ENCODE assay signal across 13 cellular contexts in genomic region chr5:110105692-110106091, GRCh38.
DNase-seq lines count a peak whose midpoint lies in the region; ATAC-seq and TF ChIP-seq lines count a peak whose summit lies in the region.
"Had no signal": no experiment of that assay in that cellular context is flagged by ENCODE, and none has a peak within 500 bp of the region (broad histone marks: within the 10 kb centered on the region; RNA-seq: fewer than 3 reads in every experiment).

No MANE protein-coding gene starts in this region.

- TF ChIP-seq RAD21 in liver (IDR thresholded peaks at IDR 0.05) = peak; percentile 58 to 62

- H3K27ac ChIP-seq in GM23248 = no peak overlapping the region
- no peak overlapping the region for H3K27ac ChIP-seq in body of pancreas
- H3K27ac ChIP-seq in liver (ENCODE audit: low read depth in 1 of 2, low read length in 2 of 2) = peak overlapping the region; percentile 55 to 71
- no peak overlapping the region for H3K27ac ChIP-seq in testis
- H3K27ac ChIP-seq: C4-2B had no signal

- no peaks in the 10 kb centered on the region for H3K9me3 ChIP-seq in GM23248 (ENCODE audit: low read depth)
- no peaks in the 10 kb centered on the region for H3K9me3 ChIP-seq in body of pancreas
- H3K9me3 ChIP-seq in liver (ENCODE audit: control insufficient read depth in 4 of 4, low read length in 3 of 4) = no peaks in the 10 kb centered on the region
- no peaks in the 10 kb centered on the region for H3K9me3 ChIP-seq in HAP-1
- no peaks in the 10 kb centered on the region for H3K9me3 ChIP-seq in testis

- TF ChIP-seq CTCF in body of pancreas (IDR thresholded peaks at IDR 0.05) = no peak
- TF ChIP-seq CTCF in liver (IDR thresholded peaks at IDR 0.05; ENCODE audit: low read depth, low read length, missing input control) = no peak
- TF ChIP-seq CTCF in testis (IDR thresholded peaks at IDR 0.05) = no peak

- no peak for TF ChIP-seq POLR2A in body of pancreas (IDR thresholded peaks at IDR 0.05)
- TF ChIP-seq POLR2A in testis (IDR thresholded peaks at IDR 0.05) = no peak

- no peaks in the 10 kb centered on the region for H4K20me1 ChIP-seq in GM23248 (ENCODE audit: insufficient read depth)

- 40% methylated on average over 2 of the region's 2 CpGs for WGBS in GM23248 (ENCODE audit: low coverage in 1 of 2, low lambda C conversion rate in 2 of 2, missing lambda C conversion rate in 2 of 2), 2 experiments
- 10 to 15% methylated on average over 2 of the region's 2 CpGs for WGBS in body of pancreas, 2 donors
- 18% methylated on average over 2 of the region's 2 CpGs for WGBS in liver
- 43 to 51% methylated on average over 2 of the region's 2 CpGs for WGBS in testis, 2 donors

- no peaks in the 10 kb centered on the region for H3F3A ChIP-seq in GM23248 (ENCODE audit: insufficient read depth)

- in situ Hi-C loops in GM23248 (cut with MboI) (no loop called here), HAP-1 (cut with MboI; ENCODE audit: low sequenced_read_pairs) (no loop called here)

- H3K36me3 ChIP-seq in GM23248 (ENCODE audit: low read depth) = no peaks in the 10 kb centered on the region
- no peaks in the 10 kb centered on the region for H3K36me3 ChIP-seq in body of pancreas (replicated peaks in 1 of 2; ENCODE audit: insufficient read depth in 1 of 2, low read depth in 2 of 2)
- H3K36me3 ChIP-seq in liver (ENCODE audit: control insufficient read depth in 4 of 4, insufficient read depth in 3 of 4, low read depth in 1 of 4, low read length in 3 of 4) = no peaks in the 10 kb centered on the region
- H3K36me3 ChIP-seq in HAP-1 (replicated peaks) = no peaks in the 10 kb centered on the region
- H3K36me3 ChIP-seq in testis (ENCODE audit: low read depth, missing control alignments) = no peaks in the 10 kb centered on the region

- H3K9me2 ChIP-seq in GM23248 (ENCODE audit: insufficient read depth) = no peaks in the 10 kb centered on the region

- H3K27me3 ChIP-seq in GM23248 (replicated peaks; ENCODE audit: insufficient read depth) (peaks cover 14% of the 10 kb centered on the region; the same call in 1 of the 2 replicates), body of pancreas (no peaks in the 10 kb centered on the region), liver (ENCODE audit: control insufficient read depth in 4 of 4, insufficient read depth in 4 of 4, low read length in 3 of 4) (no peaks in the 10 kb centered on the region), HAP-1 (ENCODE audit: low read depth) (no peaks in the 10 kb centered on the region), testis (no peaks in the 10 kb centered on the region)

- H3K4me1 ChIP-seq in GM23248 (ENCODE audit: insufficient read depth) = peaks cover 12% of the 10 kb centered on the region
- peaks cover 20% of the 10 kb centered on the region for H3K4me1 ChIP-seq in body of pancreas
- peaks cover 4 to 55% (median 37%) of the 10 kb centered on the region in 4 donors for H3K4me1 ChIP-seq in liver (ENCODE audit: control insufficient read depth in 4 of 4, insufficient read depth in 4 of 4, low read length in 3 of 4)
- no peaks in the 10 kb centered on the region for H3K4me1 ChIP-seq in HAP-1
- H3K4me1 ChIP-seq in testis = no peaks in the 10 kb centered on the region

- H3K4me3 ChIP-seq in GM23248 (no peak overlapping the region), body of pancreas (no peak overlapping the region), liver (ENCODE audit: low read depth in 1 of 3, low read length in 3 of 3) (no peak overlapping the region), HAP-1 (no peak overlapping the region), testis (no peak overlapping the region)

- intact Hi-C loops in body of pancreas (cut with DNase I) (no loop called here), testis (cut with DNase I; ENCODE audit: low total_unique reads) (no loop called here)

- H3K79me2 ChIP-seq in GM23248 (ENCODE audit: insufficient read depth) = no peaks in the 10 kb centered on the region

- no peak overlapping the region for H3K4me2 ChIP-seq in GM23248 (ENCODE audit: unreplicated experiment)

- ATAC-seq in body of pancreas (peak; percentile 80), GM21786 (IDR thresholded peaks at IDR 0.05; ENCODE audit: unreplicated experiment) (no peak)

- H3K9ac ChIP-seq in GM23248 (no peak overlapping the region), liver (ENCODE audit: low read depth in 1 of 2, low read length in 2 of 2) (no peak overlapping the region)

- peak; percentile 23 for DNase-seq in AG08395 (ENCODE audit: low spot score)
- DNase-seq in GM23248 = peak; percentile 65
- DNase-seq in body of pancreas = peak; percentile 21 to 57 (median 47)
- DNase-seq in HAP-1 (ENCODE audit: low spot score in 2 of 2) = no peak
- no peak for DNase-seq in amniotic stem cell (lab: John Stamatoyannopoulos, UW)
- no peak for DNase-seq in testis
- DNase-seq: activated effector memory CD4-positive, alpha-beta T cell treated with anti-CD3 and anti-CD28 coated beads, Interleukin-2, amount 50 U/mL, for 16 hours; H9; hippocampal formation; NCI-H2171 treated with DMSO at 0.1 percent for 48 hours had no signal

- no peak overlapping the region for H2AFZ ChIP-seq in GM23248

TF ChIP-seq in liver, 16 proteins besides CTCF, POLR2A, EP300 and RAD21:
- peak; percentile 67 for TF ChIP-seq FOXA2 (IDR thresholded peaks at IDR 0.05)
- TF ChIP-seq, protein P1, sequence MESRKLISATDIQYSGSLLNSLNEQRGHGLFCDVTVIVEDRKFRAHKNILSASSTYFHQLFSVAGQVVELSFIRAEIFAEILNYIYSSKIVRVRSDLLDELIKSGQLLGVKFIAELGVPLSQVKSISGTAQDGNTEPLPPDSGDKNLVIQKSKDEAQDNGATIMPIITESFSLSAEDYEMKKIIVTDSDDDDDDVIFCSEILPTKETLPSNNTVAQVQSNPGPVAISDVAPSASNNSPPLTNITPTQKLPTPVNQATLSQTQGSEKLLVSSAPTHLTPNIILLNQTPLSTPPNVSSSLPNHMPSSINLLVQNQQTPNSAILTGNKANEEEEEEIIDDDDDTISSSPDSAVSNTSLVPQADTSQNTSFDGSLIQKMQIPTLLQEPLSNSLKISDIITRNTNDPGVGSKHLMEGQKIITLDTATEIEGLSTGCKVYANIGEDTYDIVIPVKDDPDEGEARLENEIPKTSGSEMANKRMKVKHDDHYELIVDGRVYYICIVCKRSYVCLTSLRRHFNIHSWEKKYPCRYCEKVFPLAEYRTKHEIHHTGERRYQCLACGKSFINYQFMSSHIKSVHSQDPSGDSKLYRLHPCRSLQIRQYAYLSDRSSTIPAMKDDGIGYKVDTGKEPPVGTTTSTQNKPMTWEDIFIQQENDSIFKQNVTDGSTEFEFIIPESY (IDR thresholded peaks at IDR 0.05) = peak; percentile 80
- TF ChIP-seq NR2F2 (IDR thresholded peaks at IDR 0.05) = no peak
- TF ChIP-seq, protein P2, sequence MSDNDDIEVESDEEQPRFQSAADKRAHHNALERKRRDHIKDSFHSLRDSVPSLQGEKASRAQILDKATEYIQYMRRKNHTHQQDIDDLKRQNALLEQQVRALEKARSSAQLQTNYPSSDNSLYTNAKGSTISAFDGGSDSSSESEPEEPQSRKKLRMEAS (IDR thresholded peaks at IDR 0.05) = peak; percentile 59
- peak; percentile 77 to 78 for TF ChIP-seq RXRA (IDR thresholded peaks at IDR 0.05)
- TF ChIP-seq FOXA1 (IDR thresholded peaks at IDR 0.05) = peak; percentile 17
- TF ChIP-seq SP1 (IDR thresholded peaks at IDR 0.05) = peak; percentile 51
- TF ChIP-seq REST (IDR thresholded peaks at IDR 0.05) = peak; percentile 54
- TF ChIP-seq GABPA (IDR thresholded peaks at IDR 0.05 in 1 of 2, conservative IDR thresholded peaks at IDR 0.05 in 1 of 2) = no peak
- no peak for TF ChIP-seq HNF4G (IDR thresholded peaks at IDR 0.05)
- peak; percentile 71 for TF ChIP-seq YY1 (IDR thresholded peaks at IDR 0.05)
- peak; percentile 72 to 74 for TF ChIP-seq HNF4A (conservative IDR thresholded peaks at IDR 0.05)
- no peak for TF ChIP-seq EGR1 (IDR thresholded peaks at IDR 0.05; ENCODE audit: low read depth in 2 of 2)
- TF ChIP-seq JUND (IDR thresholded peaks at IDR 0.05) = peak; percentile 59 to 76

Comparison
In these comparisons a context has a peak if more than half of its experiments do, and no peak if none do; other contexts are left out.
1. DNase-seq: peak in AG08395 (single experiment), GM23248 (single experiment) and body of pancreas (4 of 4); none in HAP-1 (0 of 2), amniotic stem cell (single experiment) and testis (single experiment).
2. H3K27ac ChIP-seq: peak in liver (2 of 2); none in GM23248 (single experiment), body of pancreas (0 of 4) and testis (0 of 2).